Comparison of ENCODE assay signal across 8 cellular contexts in genomic region chr17:2214047-2214717, GRCh38.
DNase-seq lines count a peak whose midpoint lies in the region; ATAC-seq and TF ChIP-seq lines count a peak whose summit lies in the region.

No MANE protein-coding gene starts in this region.

- H3K36me3 ChIP-seq in GM23248 (ENCODE audit: low read depth) (no peaks in the 10 kb centered on the region), aorta (ENCODE audit: control insufficient read depth in 1 of 2, insufficient read depth in 2 of 2, low read length in 1 of 2) (no peaks in the 10 kb centered on the region)

- 1 to 2% methylated on average over 14 of the region's 14 CpGs for WGBS in GM23248 (ENCODE audit: low coverage in 1 of 2, low lambda C conversion rate in 2 of 2, missing lambda C conversion rate in 2 of 2), 2 experiments
- WGBS in aorta, 2 donors = 4 to 11% methylated on average over 14 of the region's 14 CpGs

- no peaks in the 10 kb centered on the region for H3K9me3 Mint-ChIP-seq in naive B cell

- peaks cover 54% of the 10 kb centered on the region for H3K4me1 ChIP-seq in GM23248 (ENCODE audit: insufficient read depth)
- peaks cover 3 to 5% of the 10 kb centered on the region in 2 donors for H3K4me1 ChIP-seq in aorta (ENCODE audit: control insufficient read depth in 1 of 2, insufficient read depth in 2 of 2, low read length in 2 of 2)

- peaks cover 51% of the 10 kb centered on the region for H3F3A ChIP-seq in GM23248 (ENCODE audit: insufficient read depth)

- intact Hi-C loops in aorta (cut with DNase I) = loop anchor here in 1 of 2 donors (2.0 kb wide), 1 partner anchor 33 kb away; no protein-coding TSS in a partner anchor

- DNase-seq in GM23248 (peak; percentile 97), T1000 (lab: John Stamatoyannopoulos, UW) (peak; percentile 20), epithelial cell of esophagus (ENCODE audit: low read depth) (peak; percentile 96), naive B cell (no peak), aorta (peak; percentile 80 to 86), NCI-H1105 (lab: John Stamatoyannopoulos, UW) (no peak), NOMO-1 treated with dmso at 0.1 percent for 144 hours (lab: John Stamatoyannopoulos, UW; ENCODE audit: unreplicated experiment) (no peak)
- no peak for DNase-seq in activated effector memory CD4-positive, alpha-beta T cell treated with Interleukin-2 at 50 U/mL for 16 hours

- no peaks in the 10 kb centered on the region for H3K9me3 ChIP-seq in GM23248 (ENCODE audit: low read depth)
- H3K9me3 ChIP-seq in aorta (ENCODE audit: control insufficient read depth, low read length) = no peaks in the 10 kb centered on the region

- H3K36me3 Mint-ChIP-seq in naive B cell = peaks cover 0 to 4% of the 10 kb centered on the region in 2 donors

- no peaks in the 10 kb centered on the region for H3K9me2 ChIP-seq in GM23248 (ENCODE audit: insufficient read depth)

- no peaks in the 10 kb centered on the region for H4K20me1 ChIP-seq in GM23248 (ENCODE audit: insufficient read depth)

- H3K27me3 Mint-ChIP-seq in naive B cell = no peaks in the 10 kb centered on the region

- H3K27me3 ChIP-seq in GM23248 (replicated peaks; ENCODE audit: insufficient read depth) (no peaks in the 10 kb centered on the region), aorta (ENCODE audit: control insufficient read depth in 1 of 2, insufficient read depth in 2 of 2, low read length in 1 of 2) (no peaks in the 10 kb centered on the region)

- H3K4me3 ChIP-seq in GM23248 = peak overlapping the region; percentile 58
- H3K4me3 ChIP-seq in epithelial cell of esophagus (ENCODE audit: low read length) = no peak overlapping the region
- no peak overlapping the region for H3K4me3 ChIP-seq in aorta (ENCODE audit: low read length in 2 of 2)

- H3K4me3 Mint-ChIP-seq in naive B cell = peak overlapping the region in 6 of 8 donors; percentile 15 to 89 (median 64)

- no peak for TF ChIP-seq CTCF in epithelial cell of esophagus (IDR thresholded peaks at IDR 0.05; ENCODE audit: insufficient read depth, low read depth, low read length, missing control alignments)

- H3K79me2 ChIP-seq in GM23248 (ENCODE audit: insufficient read depth) = peaks cover 41% of the 10 kb centered on the region

- H3K4me2 ChIP-seq in GM23248 (ENCODE audit: unreplicated experiment) = peak overlapping the region; percentile 81

- ATAC-seq in naive B cell (ENCODE audit: low read depth in 2 of 2) (no peak), aorta (ENCODE audit: low FRiP score) (peak; percentile 61)

- no peak overlapping the region for H2AFZ ChIP-seq in GM23248

- in situ Hi-C loops in GM23248 (cut with MboI) = no loop called here

- H3K27ac ChIP-seq in GM23248 (peak overlapping the region; percentile 99), aorta (ENCODE audit: low read depth in 1 of 2, low read length in 2 of 2) (peak overlapping the region; percentile 49 to 73)

- H3K4me1 Mint-ChIP-seq in naive B cell = peaks cover 16 to 36% (median 25%) of the 10 kb centered on the region in 3 donors

- peak overlapping the region; percentile 91 for H3K9ac ChIP-seq in GM23248

- H3K27ac Mint-ChIP-seq in naive B cell = peak overlapping the region in 5 of 6 donors; percentile 74 to 94 (median 90)

Comparison
In these comparisons a context has a peak if more than half of its experiments do, and no peak if none do; other contexts are left out.
1. DNase-seq: peak in GM23248 (single experiment), T1000 (single experiment), epithelial cell of esophagus (single experiment) and aorta (2 of 2); none in naive B cell (single experiment), NCI-H1105 (single experiment), activated effector memory CD4-positive, alpha-beta T cell treated with Interleukin-2 at 50 U/mL for 16 hours (single experiment) and NOMO-1 treated with dmso at 0.1 percent for 144 hours (single experiment).